In the genomic region with DNA sequence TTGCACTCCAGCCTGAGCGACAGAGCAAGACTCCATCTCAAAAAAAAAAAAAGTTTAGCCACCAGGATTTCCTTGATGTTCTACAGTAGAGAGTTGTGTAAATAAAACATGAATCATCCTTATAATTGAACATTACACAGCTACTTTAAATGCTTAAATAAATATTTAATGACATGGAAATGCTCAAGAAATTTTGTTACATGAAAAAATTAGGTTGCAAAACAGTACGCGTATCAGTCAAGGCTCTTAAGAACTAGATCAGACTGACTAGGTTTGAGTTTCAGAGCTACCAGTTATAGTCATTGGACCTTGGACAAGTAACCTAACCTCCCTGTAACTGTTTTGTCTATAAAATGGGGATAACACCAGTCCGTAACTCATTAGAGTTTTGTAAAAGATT, we compare ENCODE assay signal across 21 cellular contexts. TPM values are rescaled to one million over a fixed set of nuclear protein-coding genes. Genes with fewer than 3 reads are reported as not detected.
DNase-seq lines count a peak whose midpoint lies in the region; ATAC-seq, FAIRE-seq and TF ChIP-seq lines count a peak whose summit lies in the region.
"Had no signal": no experiment of that assay in that cellular context is flagged by ENCODE, and none has a peak within 500 bp of the region (broad histone marks: within the 10 kb centered on the region; RNA-seq: fewer than 3 reads in every experiment).

No MANE protein-coding gene starts in this region.

- H3K27ac Mint-ChIP-seq in Calu3 (ENCODE audit: unreplicated experiment) = no peak overlapping the region
- H3K27ac Mint-ChIP-seq: activated naive CD8-positive, alpha-beta T cell; activated T-helper 2 cell treated with anti-CD3 and anti-CD28 coated beads, Interferon-gamma antibody, Interleukin-2, Interleukin-4, amounts not matched to agents 10 μg/mL and 5 μg/mL and 100 μg/mL, durations not matched to agents 14 hours and 24 hours and 36 hours; nephron had no signal

- H3K36me3 ChIP-seq in IMR-90 (ENCODE audit: control insufficient read depth, insufficient read depth, low read length) (no peaks in the 10 kb centered on the region), bronchial epithelial cell (ENCODE audit: control insufficient read depth, insufficient read depth, low read length) (no peaks in the 10 kb centered on the region), lower lobe of right lung (no peaks in the 10 kb centered on the region), tibial artery (no peaks in the 10 kb centered on the region)
- H3K36me3 ChIP-seq: ascending aorta; BLaER1 treated with 17β-estradiol and CSF1 and Interleukin-3, amounts not matched to agents 10 nM and 100 nM; heart left ventricle; right lobe of liver; WERI-Rb-1 had no signal

- H3K9me3 Mint-ChIP-seq in Calu3 (ENCODE audit: low read depth, unreplicated experiment) = no peaks in the 10 kb centered on the region
- H3K9me3 Mint-ChIP-seq: activated T-helper 2 cell treated with anti-CD3 and anti-CD28 coated beads, Interferon-gamma antibody, Interleukin-2, Interleukin-4, amounts not matched to agents 10 μg/mL and 5 μg/mL and 100 μg/mL, durations not matched to agents 14 hours and 24 hours and 36 hours; nephron had no signal

- H3K23ac ChIP-seq in IMR-90 (ENCODE audit: low read depth, low read length) = no peak overlapping the region

- no peaks in the 10 kb centered on the region for H3K36me3 Mint-ChIP-seq in Calu3 (ENCODE audit: insufficient read depth, unreplicated experiment)
- H3K36me3 Mint-ChIP-seq: activated naive CD8-positive, alpha-beta T cell had no signal

- H3K4me1 ChIP-seq in A549 (peaks cover 78% of the 10 kb centered on the region), IMR-90 (ENCODE audit: control insufficient read depth, insufficient read depth, low read length) (peaks cover 9% of the 10 kb centered on the region), lower lobe of right lung (peaks cover 14% of the 10 kb centered on the region), tibial artery (peaks cover 0 to 8% (median 2%) of the 10 kb centered on the region in 4 donors)
- H3K4me1 ChIP-seq: ascending aorta had no signal

- no peak overlapping the region for H3K56ac ChIP-seq in IMR-90 (ENCODE audit: extremely low read depth, insufficient read depth, low read length)

- no peak overlapping the region for H2BK20ac ChIP-seq in IMR-90 (ENCODE audit: low read depth, low read length)

- H4K20me1 ChIP-seq in IMR-90 (ENCODE audit: insufficient read depth, low read length) = no peaks in the 10 kb centered on the region
- H4K20me1 ChIP-seq: BLaER1 treated with 17β-estradiol and CSF1 and Interleukin-3, amounts not matched to agents 10 nM and 100 nM had no signal

- FAIRE-seq in A549 (lab: Jason Lieb, UNC) (no peak), bronchial epithelial cell (lab: Jason Lieb, UNC) (no peak)
- FAIRE-seq: K562, urothelium cell line had no signal

- TF ChIP-seq RAD21 in A549 (conservative IDR thresholded peaks at IDR 0.05 in 1 of 2, IDR thresholded peaks at IDR 0.05 in 1 of 2) (no peak), IMR-90 (IDR thresholded peaks at IDR 0.05; ENCODE audit: low read length) (no peak)

- H3K18ac ChIP-seq in IMR-90 (ENCODE audit: low read depth, low read length) = no peak overlapping the region

- TF ChIP-seq POLR2A in A549 (IDR thresholded peaks at IDR 0.05; ENCODE audit: low read length) = no peak
- TF ChIP-seq POLR2A in IMR-90 (IDR thresholded peaks at IDR 0.05; ENCODE audit: low read depth, low read length) = no peak

- peak overlapping the region; percentile 76 for H3K4me2 ChIP-seq in A549
- no peak overlapping the region for H3K4me2 ChIP-seq in IMR-90 (ENCODE audit: low read depth, low read length)

- no peak overlapping the region for H2BK120ac ChIP-seq in IMR-90 (ENCODE audit: low read depth, low read length)

- H4K8ac ChIP-seq in IMR-90 (ENCODE audit: low read depth in 2 of 2, low read length in 2 of 2) = no peak overlapping the region

- H2AK5ac ChIP-seq in IMR-90 (ENCODE audit: low read depth, low read length) = no peak overlapping the region

- no peak for TF ChIP-seq CTCF in A549 (IDR thresholded peaks at IDR 0.05)
- TF ChIP-seq CTCF in IMR-90 (conservative IDR thresholded peaks at IDR 0.05; ENCODE audit: low read depth, low read length) = no peak
- TF ChIP-seq CTCF in bronchial epithelial cell (IDR thresholded peaks at IDR 0.05; ENCODE audit: insufficient read depth, low read length, severe bottlenecking) = no peak
- no peak for TF ChIP-seq CTCF in lower lobe of right lung (IDR thresholded peaks at IDR 0.05)
- no peak for TF ChIP-seq CTCF in Calu3 (IDR thresholded peaks at IDR 0.05; ENCODE audit: unreplicated experiment)
- TF ChIP-seq CTCF in tibial artery (IDR thresholded peaks at IDR 0.05) = no peak

- H3K27me3 ChIP-seq in IMR-90 (ENCODE audit: control insufficient read depth, insufficient read depth, low read length) (no peaks in the 10 kb centered on the region), bronchial epithelial cell (ENCODE audit: control insufficient read depth, insufficient read depth, low read length) (no peaks in the 10 kb centered on the region), lower lobe of right lung (ENCODE audit: low read depth) (no peaks in the 10 kb centered on the region), tibial artery (no peaks in the 10 kb centered on the region)
- H3K27me3 ChIP-seq: ascending aorta; BLaER1 treated with 17β-estradiol and CSF1 and Interleukin-3, amounts not matched to agents 10 nM and 100 nM; heart left ventricle; right lobe of liver had no signal

- H2AK9ac ChIP-seq in IMR-90 (replicated peaks; ENCODE audit: low read depth, low read length, poor library complexity) = no peak overlapping the region

- in situ Hi-C loops in IMR-90 (cut with MboI; ENCODE audit: low sequenced_read_pairs) = no loop called here

- no peak overlapping the region for H4K91ac ChIP-seq in IMR-90 (ENCODE audit: insufficient read depth, low read depth, low read length)

- no peak overlapping the region for H3K14ac ChIP-seq in IMR-90 (replicated peaks; ENCODE audit: low read depth, low read length)

- no peak overlapping the region for H3K4me3 Mint-ChIP-seq in Calu3 (ENCODE audit: low read depth, unreplicated experiment)
- H3K4me3 Mint-ChIP-seq: activated naive CD8-positive, alpha-beta T cell; nephron had no signal

- H3K9me3 ChIP-seq in A549 (no peaks in the 10 kb centered on the region), IMR-90 (ENCODE audit: control insufficient read depth, insufficient read depth, low read length) (no peaks in the 10 kb centered on the region), lower lobe of right lung (no peaks in the 10 kb centered on the region), tibial artery (no peaks in the 10 kb centered on the region)
- H3K9me3 ChIP-seq: ascending aorta; BLaER1 treated with 17β-estradiol and CSF1 and Interleukin-3, amounts not matched to agents 10 nM and 100 nM; heart left ventricle; right lobe of liver had no signal

- intact Hi-C loops in IMR-90 (cut with micrococcal nuclease) = no loop called here
- intact Hi-C loops in lower lobe of right lung (cut with DNase I) = no loop called here
- intact Hi-C loops in Calu3 (cut with micrococcal nuclease; ENCODE audit: unreplicated experiment) = loop anchor here (5.0 kb wide), 1 partner anchor 87 kb away; no protein-coding TSS in a partner anchor
- intact Hi-C loops in tibial artery (cut with DNase I; ENCODE audit: low total_unique reads) = no loop called here

- peak; percentile 52 to 64 for ATAC-seq in A549
- ATAC-seq in IMR-90 (ENCODE audit: low read depth) = peak; percentile 13; the same call in 1 of the 2 replicates
- ATAC-seq in lower lobe of right lung = peak; percentile 55 to 82

- BruUV-seq in IMR-90 (replicated peaks; lab: Mats Ljungman, UMichigan) (no TSS peak), Calu3 (replicated peaks; lab: Mats Ljungman, UMichigan) (no TSS peak)

- no peak overlapping the region for H2BK5ac ChIP-seq in IMR-90 (ENCODE audit: low read depth, low read length, poor library complexity, severe bottlenecking)

- peaks cover 18% of the 10 kb centered on the region for H3K4me1 Mint-ChIP-seq in Calu3 (ENCODE audit: low read depth, unreplicated experiment)

- dilution Hi-C loops in IMR-90 (cut with HindIII; ENCODE audit: low sequenced_read_pairs, unreplicated experiment) = no loop called here

- H3K27me3 Mint-ChIP-seq in Calu3 (ENCODE audit: unreplicated experiment) = no peaks in the 10 kb centered on the region
- H3K27me3 Mint-ChIP-seq: activated naive CD8-positive, alpha-beta T cell had no signal

- DNase-seq in A549 (ENCODE audit: low read depth in 1 of 2, low spot score in 1 of 2) = peak in 1 of 2 experiments; percentile 49
- DNase-seq in IMR-90 = no peak
- peak; percentile 84 for DNase-seq in bronchial epithelial cell (ENCODE audit: low read depth)
- DNase-seq in lower lobe of right lung = no peak
- no peak for DNase-seq in RPMI8226
- no peak for DNase-seq in Calu3
- DNase-seq in cerebellum (ENCODE audit: low spot score) = no peak
- no peak for DNase-seq in tibial artery
- DNase-seq: NCI-H187 treated with DMSO at 0.1 percent for 48 hours, NCI-H2227 treated with DMSO at 0.1 percent for 48 hours, NCI-H82, right lobe of liver, WERI-Rb-1 had no signal

- H3K4me3 ChIP-seq in A549 (peak overlapping the region; percentile 8; the same call in 1 of the 3 replicates), IMR-90 (ENCODE audit: insufficient read depth, low read depth, low read length) (no peak overlapping the region), bronchial epithelial cell (ENCODE audit: low read depth, low read length) (no peak overlapping the region), lower lobe of right lung (no peak overlapping the region), tibial artery (no peak overlapping the region)
- H3K4me3 ChIP-seq: ascending aorta; BLaER1 treated with 17β-estradiol and CSF1 and Interleukin-3, amounts not matched to agents 10 nM and 100 nM; heart left ventricle; K562; right lobe of liver had no signal

- CTCF ChIA-PET in A549 (lab: Yijun Ruan, JAX) = interaction anchor here (1.5 to 2.0 kb wide), 2 partner anchors 15 to 19 kb away, joined by 4 to 11 read pairs; no protein-coding TSS in a partner anchor
- CTCF ChIA-PET in IMR-90 (lab: Yijun Ruan, JAX) = interaction anchor here (1.2 to 1.7 kb wide), 3 partner anchors 11 to 50 kb away, joined by 3 to 5 read pairs (median 5); no protein-coding TSS in a partner anchor
- CTCF ChIA-PET in Calu3 (lab: Charles Lee) = interaction anchor here (0.5 kb wide), 1 partner anchor 10 kb away, joined by 3 read pairs; no protein-coding TSS in a partner anchor

- H2AFZ ChIP-seq in IMR-90 (replicated peaks; ENCODE audit: low read length, poor library complexity) = no peak overlapping the region

- H3K79me1 ChIP-seq in IMR-90 (ENCODE audit: low read depth in 1 of 2, low read length in 2 of 2) = no peaks in the 10 kb centered on the region

- TF ChIP-seq EP300 in A549 (IDR thresholded peaks at IDR 0.05) = no peak

- no peak overlapping the region for H3K4ac ChIP-seq in IMR-90 (ENCODE audit: low read depth, low read length)

- WGBS in A549 (ENCODE audit: missing lambda C conversion rate) = 26% methylated on average over 4 of the region's 4 CpGs
- WGBS in IMR-90 (ENCODE audit: extremely low coverage in 2 of 2, insufficient read length in 1 of 2), 2 experiments = no CpG with 5 or more reads among the region's 4 CpGs

- no peak overlapping the region for H3K9ac ChIP-seq in IMR-90 (ENCODE audit: low read depth, low read length)
- H3K9ac ChIP-seq: BLaER1 treated with 17β-estradiol and CSF1 and Interleukin-3, amounts not matched to agents 10 nM and 100 nM had no signal

- peaks cover 4% of the 10 kb centered on the region for H3K9me1 ChIP-seq in IMR-90 (ENCODE audit: insufficient read depth, low read length)

- POLR2A ChIA-PET in A549 (lab: Yijun Ruan, JAX) (interaction anchor here (0.6 to 2.3 kb wide), 8 partner anchors 24 to 84 kb away, joined by 3 to 12 read pairs (median 6); a partner anchor contains a TSS), IMR-90 (lab: Charles Lee; ENCODE audit: unreplicated experiment) (interaction anchor here (0.6 kb wide), 1 partner anchor 38 kb away, joined by 6 read pairs; a partner anchor contains a TSS)

- H4K5ac ChIP-seq in IMR-90 (ENCODE audit: low read depth, low read length) = no peak overlapping the region

- H3K27ac ChIP-seq in A549 (peak overlapping the region; percentile 73 to 83), IMR-90 (ENCODE audit: insufficient read depth, low read length) (no peak overlapping the region), lower lobe of right lung (no peak overlapping the region), tibial artery (no peak overlapping the region)
- H3K27ac ChIP-seq: ascending aorta, WERI-Rb-1 had no signal

- H2BK15ac ChIP-seq in IMR-90 (ENCODE audit: low read depth, low read length) = no peak overlapping the region

RNA-seq across cellular contexts. Expression of a gene that starts 38.7 kb away (rescaled TPM):
- polyA plus RNA-seq in A549 (2011; rRNA removed) = 18.6 and 22.6 TPM in 2 replicates
- polyA plus RNA-seq in A549 (2012; cell fraction: cytosol; rRNA removed) = 1.7 and 2.0 TPM in 2 replicates
- polyA plus RNA-seq in A549 (2012; cell fraction: nucleus; rRNA removed) = 3.5 and 6.0 TPM in 2 replicates
- polyA plus RNA-seq in A549 (2017; fragmentation: RNase III; extraction: RNeasy Plus Mini Kit Qiagen cat#74134 plus additional on column Dnase treatment) = 4.1 to 4.9 TPM (median 4.7 TPM) in 3 replicates
- 12.5 and 14.1 TPM in 2 replicates for polyA minus RNA-seq in A549 (2011; rRNA and poly(A)+ RNA removed)
- 1.8 and 1.9 TPM in 2 replicates for total RNA-seq in IMR-90 (2012; rRNA removed)
- 1.0 and 1.6 TPM in 2 replicates for polyA plus RNA-seq in IMR-90 (2012; rRNA removed)
- polyA plus RNA-seq in IMR-90 (2012; cell fraction: cytosol; rRNA removed) = 0.43 and 0.59 TPM in 2 replicates
- 1.4 and 17.7 TPM in 2 replicates for polyA plus RNA-seq in IMR-90 (2012; cell fraction: nucleus; rRNA removed; ENCODE audit: low replicate concordance)
- total RNA-seq in bronchial epithelial cell = 10.3 and 20.4 TPM in 2 replicates
- 80.0 TPM for total RNA-seq in lower lobe of right lung
- 23.3 and 26.0 TPM in 2 replicates for total RNA-seq in Calu3 (2022)
- 14.2 TPM for total RNA-seq in cerebellum
- polyA plus RNA-seq: K562 had no signal

Comparison
In these comparisons a context has a peak if more than half of its experiments do, and no peak if none do; other contexts are left out.
1. ATAC-seq: peak in every context shown above with its lines; median percentile 68 in lower lobe of right lung; 58 in A549; 13 in IMR-90.
2. H3K27ac ChIP-seq: peak in A549 (2 of 2); none in IMR-90 (single experiment), lower lobe of right lung (single experiment) and tibial artery (0 of 2).